In genomic region chr1:18132022-18132706, GRCh38 we compare ENCODE assay signal across 30 cellular contexts. TPM values are rescaled to one million over a fixed set of nuclear protein-coding genes. Genes with fewer than 3 reads are reported as not detected.
"Had no signal": no experiment of that assay in that cellular context is flagged by ENCODE, and none has a peak within 500 bp of the region (broad histone marks: within the 10 kb centered on the region; RNA-seq: fewer than 3 reads in every experiment).

No MANE protein-coding gene starts in this region.

- H3K36me3 ChIP-seq: brain microvascular endothelial cell, cardiac muscle cell, MG63, SJCRH30 had no signal

- H3K4me1 Mint-ChIP-seq: activated CD8-positive, alpha-beta memory T cell treated with anti-CD3 and anti-CD28 coated beads, Interleukin-2, amount 10 ng/mL, durations not matched to agents 7 days and 5 days; activated naive CD4-positive, alpha-beta T cell treated with anti-CD3 and anti-CD28 coated beads, Interleukin-2, amount 50 U/mL, for 24 hours; activated naive CD8-positive, alpha-beta T cell treated with anti-CD3 and anti-CD28 coated beads, Interleukin-2, amount 50 U/mL, for 24 hours had no signal

- H3K27ac Mint-ChIP-seq: activated CD8-positive, alpha-beta memory T cell treated with anti-CD3 and anti-CD28 coated beads, Interleukin-2, amount 10 ng/mL, durations not matched to agents 7 days and 5 days; activated naive CD4-positive, alpha-beta T cell treated with anti-CD3 and anti-CD28 coated beads, Interleukin-2, amount 50 U/mL, for 24 hours; activated naive CD8-positive, alpha-beta T cell treated with anti-CD3 and anti-CD28 coated beads, Interleukin-2, amount 50 U/mL, for 24 hours; activated T-cell treated with anti-CD3 and anti-CD28 coated beads, Interleukin-2, amount 50 U/mL, for 24 hours; activated T-helper 1 cell treated with anti-CD3 and anti-CD28 coated beads, Interleukin-12 subunit alpha, Interleukin-12 subunit beta, Interleukin-2, Interleukin-4 antibody, amounts not matched to agents 30 ng/mL and 10 ng/mL and 1 ng/mL, durations not matched to agents 14 hours and 24 hours and 36 hours; T-helper 1 cell treated with Interleukin-12 subunit alpha and Interleukin-12 subunit beta and Interleukin-4 antibody, amounts not matched to agents 30 μg/mL and 1 μg/mL, for 36 hours; WTC11 had no signal

- H3K9me3 Mint-ChIP-seq: activated naive CD4-positive, alpha-beta T cell treated with anti-CD3 and anti-CD28 coated beads, Interleukin-2, amount 50 U/mL, for 24 hours; activated naive CD8-positive, alpha-beta T cell treated with anti-CD3 and anti-CD28 coated beads, Interleukin-2, amount 50 U/mL, for 24 hours; activated T-cell treated with anti-CD3 and anti-CD28 coated beads, Interleukin-2, amount 50 U/mL, for 24 hours; activated T-helper 1 cell treated with anti-CD3 and anti-CD28 coated beads, Interleukin-12 subunit alpha, Interleukin-12 subunit beta, Interleukin-2, Interleukin-4 antibody, amounts not matched to agents 30 ng/mL and 10 ng/mL and 1 ng/mL, durations not matched to agents 14 hours and 24 hours and 36 hours; T-helper 1 cell treated with Interleukin-12 subunit alpha and Interleukin-12 subunit beta and Interleukin-4 antibody, amounts not matched to agents 30 μg/mL and 1 μg/mL, for 36 hours; WTC11 had no signal

- H3K27me3 ChIP-seq: brain microvascular endothelial cell, cardiac muscle cell, MG63 had no signal

- H3K27ac ChIP-seq: brain microvascular endothelial cell, cardiac muscle cell, RWPE1, SJCRH30 had no signal

- H3K36me3 Mint-ChIP-seq: activated CD8-positive, alpha-beta memory T cell treated with anti-CD3 and anti-CD28 coated beads, Interleukin-2, amount 10 ng/mL, durations not matched to agents 7 days and 5 days; activated naive CD4-positive, alpha-beta T cell treated with anti-CD3 and anti-CD28 coated beads, Interleukin-2, amount 50 U/mL, for 24 hours; WTC11 had no signal

- H3K4me3 ChIP-seq: cardiac muscle cell, MG63, SJCRH30 had no signal

- DNase-seq: activated CD4-positive, alpha-beta T cell treated with anti-CD3 and anti-CD28 coated beads for 48 hours; activated CD4-positive, alpha-beta T cell treated with anti-CD3 and anti-CD28 coated beads, Interleukin-2, amount 50 U/mL, for 4 hours; activated CD4-positive, CD25-positive, alpha-beta regulatory T cell treated with anti-CD3 and anti-CD28 coated beads, Interleukin-2, amount 50 U/mL, for 72 hours; activated CD8-positive, alpha-beta memory T cell treated with anti-CD3 and anti-CD28 coated beads, Interleukin-2, amount 10 ng/mL, durations not matched to agents 7 days and 5 days; activated effector memory CD4-positive, alpha-beta T cell treated with Interleukin-2 at 50 U/mL for 16 hours; activated naive CD4-positive, alpha-beta T cell; activated naive CD8-positive, alpha-beta T cell treated with anti-CD3 and anti-CD28 coated beads, Interleukin-2, amount 50 U/mL, for 24 hours; activated T-cell treated with anti-CD3 and anti-CD28 coated beads, Interleukin-2, amount 50 U/mL, for 24 hours; amniotic stem cell; brain microvascular endothelial cell; MG63; MV-4-11; NCI-H1092 treated with DMSO at 0.1 percent for 48 hours; NCI-H1417 treated with DMSO at 0.1 percent for 48 hours; NCI-H1694; NCI-H2029 treated with DMSO at 0.1 percent for 48 hours; NCI-H345; NCI-H510A; NCI-H526 treated with DMSO at 0.1 percent for 48 hours; NK-92 treated with Interleukin-12 subunit alpha and Interleukin-12 subunit beta, amount 100 ng/mL, for 24 hours; OCI-M1; Right ventricle myocardium superior; SJCRH30 had no signal

- H3K4me3 Mint-ChIP-seq: activated CD8-positive, alpha-beta memory T cell treated with anti-CD3 and anti-CD28 coated beads, Interleukin-2, amount 10 ng/mL, durations not matched to agents 7 days and 5 days; activated naive CD4-positive, alpha-beta T cell treated with anti-CD3 and anti-CD28 coated beads, Interleukin-2, amount 50 U/mL, for 24 hours; activated naive CD8-positive, alpha-beta T cell treated with anti-CD3 and anti-CD28 coated beads, Interleukin-2, amount 50 U/mL, for 24 hours; activated T-cell treated with anti-CD3 and anti-CD28 coated beads, Interleukin-2, amount 50 U/mL, for 24 hours; activated T-helper 1 cell treated with anti-CD3 and anti-CD28 coated beads, Interleukin-12 subunit alpha, Interleukin-12 subunit beta, Interleukin-2, Interleukin-4 antibody, amounts not matched to agents 30 ng/mL and 10 ng/mL and 1 ng/mL, durations not matched to agents 14 hours and 24 hours and 36 hours; T-helper 1 cell treated with Interleukin-12 subunit alpha and Interleukin-12 subunit beta and Interleukin-4 antibody, amounts not matched to agents 30 μg/mL and 1 μg/mL, for 36 hours; WTC11 had no signal

- H3K9me3 ChIP-seq: MG63, SJCRH30 had no signal

- H3K4me1 ChIP-seq: SJCRH30 had no signal

RNA-seq across cellular contexts. Expression of gene IGSF21, which starts 24.6 kb away (rescaled TPM):
- total RNA-seq: activated CD8-positive, alpha-beta memory T cell treated with anti-CD3 and anti-CD28 coated beads, Interleukin-2, amount 10 ng/mL, durations not matched to agents 7 days and 5 days; activated T-helper 1 cell treated with anti-CD3 and anti-CD28 coated beads, Interleukin-12 subunit alpha, Interleukin-12 subunit beta, Interleukin-2, Interleukin-4 antibody, amounts not matched to agents 30 ng/mL and 10 ng/mL and 1 ng/mL, durations not matched to agents 14 hours and 24 hours and 36 hours; astrocyte; SJCRH30 had no signal
- polyA plus RNA-seq: cardiac muscle cell had no signal
